1 cellular context compared by ENCODE assay signal in the genomic region with DNA sequence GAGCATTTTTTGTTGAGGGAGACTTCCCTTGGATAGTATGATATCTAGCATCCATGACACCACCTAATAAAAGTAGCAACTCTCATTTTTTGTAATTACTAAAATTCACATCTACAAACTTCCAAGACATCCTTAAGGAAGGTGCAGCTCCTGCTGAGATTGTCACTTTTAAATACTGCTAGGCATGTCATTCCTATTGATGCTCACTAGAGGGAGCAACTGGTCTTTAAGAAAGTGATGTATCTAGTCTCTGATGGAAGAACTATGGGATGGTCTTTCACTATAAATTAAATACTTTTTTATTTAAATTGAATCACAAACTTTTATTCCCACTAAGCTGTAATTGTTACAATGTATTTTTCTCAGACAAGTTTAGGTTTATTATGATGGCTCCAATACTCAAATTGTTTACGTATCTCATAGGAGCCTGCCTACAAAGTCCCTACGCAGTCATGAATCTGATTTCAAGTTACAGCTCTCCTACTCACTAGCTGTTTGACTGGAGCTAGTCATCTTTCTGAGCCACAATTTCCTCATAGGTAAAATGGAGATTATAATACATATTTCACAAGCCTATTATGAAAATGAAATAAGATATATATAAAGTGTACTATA.
TF ChIP-seq lines count a peak whose summit lies in the region.

No MANE protein-coding gene starts in this region.

TF ChIP-seq in HEK293, 187 proteins besides CTCF, POLR2A, EP300 and RAD21 (continued from another document):
- TF ChIP-seq, protein P1, sequence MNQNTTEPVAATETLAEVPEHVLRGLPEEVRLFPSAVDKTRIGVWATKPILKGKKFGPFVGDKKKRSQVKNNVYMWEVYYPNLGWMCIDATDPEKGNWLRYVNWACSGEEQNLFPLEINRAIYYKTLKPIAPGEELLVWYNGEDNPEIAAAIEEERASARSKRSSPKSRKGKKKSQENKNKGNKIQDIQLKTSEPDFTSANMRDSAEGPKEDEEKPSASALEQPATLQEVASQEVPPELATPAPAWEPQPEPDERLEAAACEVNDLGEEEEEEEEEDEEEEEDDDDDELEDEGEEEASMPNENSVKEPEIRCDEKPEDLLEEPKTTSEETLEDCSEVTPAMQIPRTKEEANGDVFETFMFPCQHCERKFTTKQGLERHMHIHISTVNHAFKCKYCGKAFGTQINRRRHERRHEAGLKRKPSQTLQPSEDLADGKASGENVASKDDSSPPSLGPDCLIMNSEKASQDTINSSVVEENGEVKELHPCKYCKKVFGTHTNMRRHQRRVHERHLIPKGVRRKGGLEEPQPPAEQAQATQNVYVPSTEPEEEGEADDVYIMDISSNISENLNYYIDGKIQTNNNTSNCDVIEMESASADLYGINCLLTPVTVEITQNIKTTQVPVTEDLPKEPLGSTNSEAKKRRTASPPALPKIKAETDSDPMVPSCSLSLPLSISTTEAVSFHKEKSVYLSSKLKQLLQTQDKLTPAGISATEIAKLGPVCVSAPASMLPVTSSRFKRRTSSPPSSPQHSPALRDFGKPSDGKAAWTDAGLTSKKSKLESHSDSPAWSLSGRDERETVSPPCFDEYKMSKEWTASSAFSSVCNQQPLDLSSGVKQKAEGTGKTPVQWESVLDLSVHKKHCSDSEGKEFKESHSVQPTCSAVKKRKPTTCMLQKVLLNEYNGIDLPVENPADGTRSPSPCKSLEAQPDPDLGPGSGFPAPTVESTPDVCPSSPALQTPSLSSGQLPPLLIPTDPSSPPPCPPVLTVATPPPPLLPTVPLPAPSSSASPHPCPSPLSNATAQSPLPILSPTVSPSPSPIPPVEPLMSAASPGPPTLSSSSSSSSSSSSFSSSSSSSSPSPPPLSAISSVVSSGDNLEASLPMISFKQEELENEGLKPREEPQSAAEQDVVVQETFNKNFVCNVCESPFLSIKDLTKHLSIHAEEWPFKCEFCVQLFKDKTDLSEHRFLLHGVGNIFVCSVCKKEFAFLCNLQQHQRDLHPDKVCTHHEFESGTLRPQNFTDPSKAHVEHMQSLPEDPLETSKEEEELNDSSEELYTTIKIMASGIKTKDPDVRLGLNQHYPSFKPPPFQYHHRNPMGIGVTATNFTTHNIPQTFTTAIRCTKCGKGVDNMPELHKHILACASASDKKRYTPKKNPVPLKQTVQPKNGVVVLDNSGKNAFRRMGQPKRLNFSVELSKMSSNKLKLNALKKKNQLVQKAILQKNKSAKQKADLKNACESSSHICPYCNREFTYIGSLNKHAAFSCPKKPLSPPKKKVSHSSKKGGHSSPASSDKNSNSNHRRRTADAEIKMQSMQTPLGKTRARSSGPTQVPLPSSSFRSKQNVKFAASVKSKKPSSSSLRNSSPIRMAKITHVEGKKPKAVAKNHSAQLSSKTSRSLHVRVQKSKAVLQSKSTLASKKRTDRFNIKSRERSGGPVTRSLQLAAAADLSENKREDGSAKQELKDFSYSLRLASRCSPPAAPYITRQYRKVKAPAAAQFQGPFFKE (tag by site-specific recombination; IDR thresholded peaks at IDR 0.05; ENCODE audit: borderline replicate concordance): no peak
- TF ChIP-seq, protein P2, sequence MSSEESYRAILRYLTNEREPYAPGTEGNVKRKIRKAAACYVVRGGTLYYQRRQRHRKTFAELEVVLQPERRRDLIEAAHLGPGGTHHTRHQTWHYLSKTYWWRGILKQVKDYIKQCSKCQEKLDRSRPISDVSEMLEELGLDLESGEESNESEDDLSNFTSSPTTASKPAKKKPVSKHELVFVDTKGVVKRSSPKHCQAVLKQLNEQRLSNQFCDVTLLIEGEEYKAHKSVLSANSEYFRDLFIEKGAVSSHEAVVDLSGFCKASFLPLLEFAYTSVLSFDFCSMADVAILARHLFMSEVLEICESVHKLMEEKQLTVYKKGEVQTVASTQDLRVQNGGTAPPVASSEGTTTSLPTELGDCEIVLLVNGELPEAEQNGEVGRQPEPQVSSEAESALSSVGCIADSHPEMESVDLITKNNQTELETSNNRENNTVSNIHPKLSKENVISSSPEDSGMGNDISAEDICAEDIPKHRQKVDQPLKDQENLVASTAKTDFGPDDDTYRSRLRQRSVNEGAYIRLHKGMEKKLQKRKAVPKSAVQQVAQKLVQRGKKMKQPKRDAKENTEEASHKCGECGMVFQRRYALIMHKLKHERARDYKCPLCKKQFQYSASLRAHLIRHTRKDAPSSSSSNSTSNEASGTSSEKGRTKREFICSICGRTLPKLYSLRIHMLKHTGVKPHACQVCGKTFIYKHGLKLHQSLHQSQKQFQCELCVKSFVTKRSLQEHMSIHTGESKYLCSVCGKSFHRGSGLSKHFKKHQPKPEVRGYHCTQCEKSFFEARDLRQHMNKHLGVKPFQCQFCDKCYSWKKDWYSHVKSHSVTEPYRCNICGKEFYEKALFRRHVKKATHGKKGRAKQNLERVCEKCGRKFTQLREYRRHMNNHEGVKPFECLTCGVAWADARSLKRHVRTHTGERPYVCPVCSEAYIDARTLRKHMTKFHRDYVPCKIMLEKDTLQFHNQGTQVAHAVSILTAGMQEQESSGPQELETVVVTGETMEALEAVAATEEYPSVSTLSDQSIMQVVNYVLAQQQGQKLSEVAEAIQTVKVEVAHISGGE (tag by site-specific recombination; conservative IDR thresholded peaks at IDR 0.05; ENCODE audit: low read depth): no peak
- TF ChIP-seq ZSCAN16 (tag by site-specific recombination; IDR thresholded peaks at IDR 0.05): no peak
- 0 out of 2 replicates have a peak, but pooled peaks have one; percentile 38 for TF ChIP-seq ZNF2 (tag by site-specific recombination; IDR thresholded peaks at IDR 0.05)
- TF ChIP-seq, protein P3, sequence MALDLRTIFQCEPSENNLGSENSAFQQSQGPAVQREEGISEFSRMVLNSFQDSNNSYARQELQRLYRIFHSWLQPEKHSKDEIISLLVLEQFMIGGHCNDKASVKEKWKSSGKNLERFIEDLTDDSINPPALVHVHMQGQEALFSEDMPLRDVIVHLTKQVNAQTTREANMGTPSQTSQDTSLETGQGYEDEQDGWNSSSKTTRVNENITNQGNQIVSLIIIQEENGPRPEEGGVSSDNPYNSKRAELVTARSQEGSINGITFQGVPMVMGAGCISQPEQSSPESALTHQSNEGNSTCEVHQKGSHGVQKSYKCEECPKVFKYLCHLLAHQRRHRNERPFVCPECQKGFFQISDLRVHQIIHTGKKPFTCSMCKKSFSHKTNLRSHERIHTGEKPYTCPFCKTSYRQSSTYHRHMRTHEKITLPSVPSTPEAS (tag by site-specific recombination; IDR thresholded peaks at IDR 0.05): no peak
